Comparison of ENCODE assay signal across 8 cellular contexts in genomic region chr6:83853968-83854501, GRCh38. TPM values are rescaled to one million over a fixed set of nuclear protein-coding genes. Genes with fewer than 3 reads are reported as not detected.
DNase-seq lines count a peak whose midpoint lies in the region; ATAC-seq and TF ChIP-seq lines count a peak whose summit lies in the region.

No MANE protein-coding gene starts in this region.

- TF ChIP-seq EP300 in neural cell (conservative IDR thresholded peaks at IDR 0.05; ENCODE audit: poor library complexity, severe bottlenecking), result no peak

- peak overlapping the region; percentile 42 to 52 for H3K4me3 ChIP-seq in cardiac fibroblast (replicated peaks in 1 of 2; ENCODE audit: low read depth in 2 of 2, low read length in 2 of 2)
- peak overlapping the region; percentile 75 for H3K4me3 ChIP-seq in neural cell (ENCODE audit: low read length)

- no peak overlapping the region for H3K4me2 ChIP-seq in neural cell (ENCODE audit: low read length)

- ATAC-seq in HG03025 (IDR thresholded peaks at IDR 0.05; ENCODE audit: low FRiP score, unreplicated experiment) (no peak), GM21423 (IDR thresholded peaks at IDR 0.05; ENCODE audit: unreplicated experiment) (no peak)

- peaks cover 75% of the 10 kb centered on the region for H3K27me3 ChIP-seq in neural cell (ENCODE audit: insufficient read depth, low read depth, low read length)

- no peaks in the 10 kb centered on the region for H3K9me3 ChIP-seq in neural cell (ENCODE audit: low read length)

- intact Hi-C loops in posterior vena cava (cut with DNase I), result no loop called here

- peaks cover 0 to 6% (median 3%) of the 10 kb centered on the region in 3 donors for H3K9me3 Mint-ChIP-seq in IgD-negative memory B cell

- no peak for TF ChIP-seq RAD21 in neural cell (conservative IDR thresholded peaks at IDR 0.05)

- H3K9me2 ChIP-seq in neural cell (ENCODE audit: insufficient read depth, low read length), result no peaks in the 10 kb centered on the region

- H3K27me3 Mint-ChIP-seq in IgD-negative memory B cell, result peaks cover 43% of the 10 kb centered on the region

- H2AFZ ChIP-seq in neural cell (ENCODE audit: low read depth, low read length), result no peak overlapping the region

- peak overlapping the region; percentile 54 for H3K9ac ChIP-seq in neural cell (ENCODE audit: low read length)

- H3K4me1 Mint-ChIP-seq in IgD-negative memory B cell, result peaks cover 2 to 14% (median 9%) of the 10 kb centered on the region in 3 donors

- H3K36me3 ChIP-seq in neural cell (ENCODE audit: insufficient read depth, low read length), result no peaks in the 10 kb centered on the region

- DNase-seq in D341Med (ENCODE audit: low spot score) (peak; percentile 68), cardiac fibroblast (ENCODE audit: low read depth in 2 of 2) (no peak), posterior vena cava (ENCODE audit: low spot score) (no peak), NAMALWA (ENCODE audit: low spot score) (no peak)

- H4K20me1 ChIP-seq in neural cell (ENCODE audit: insufficient read depth), result no peaks in the 10 kb centered on the region

- H3K36me3 Mint-ChIP-seq in IgD-negative memory B cell, result no peaks in the 10 kb centered on the region

- no peak for TF ChIP-seq CTCF in cardiac fibroblast (IDR thresholded peaks at IDR 0.05; ENCODE audit: low read depth, low read length)
- no peak for TF ChIP-seq CTCF in neural cell (IDR thresholded peaks at IDR 0.05; ENCODE audit: poor library complexity, severe bottlenecking)

- H3K27ac ChIP-seq in neural cell (ENCODE audit: low read length), result no peak overlapping the region

- H3K4me3 Mint-ChIP-seq in IgD-negative memory B cell, result peak overlapping the region; percentile 31 to 89 (median 78)

- peaks cover 3% of the 10 kb centered on the region for H3F3A ChIP-seq in neural cell (ENCODE audit: insufficient read depth, low read length, poor library complexity, severe bottlenecking)

- H3K27ac Mint-ChIP-seq in IgD-negative memory B cell, result no peak overlapping the region

- H3K79me2 ChIP-seq in neural cell (replicated peaks; ENCODE audit: insufficient read depth, low read length), result no peaks in the 10 kb centered on the region

TF ChIP-seq in neural cell, 6 proteins besides CTCF, POLR2A, EP300 and RAD21:
- TF ChIP-seq SMC3 (conservative IDR thresholded peaks at IDR 0.05; ENCODE audit: poor library complexity) (no peak), REST (IDR thresholded peaks at IDR 0.05; ENCODE audit: borderline replicate concordance) (no peak), MXI1 (conservative IDR thresholded peaks at IDR 0.05; ENCODE audit: poor library complexity, severe bottlenecking) (no peak)

RNA-seq across cellular contexts. Expression of gene RIPPLY2, which starts 0.9 kb away (rescaled TPM):
- polyA plus RNA-seq in IgD-negative memory B cell (not detected), neural cell (3.5 and 5.0 TPM in 2 replicates)
- polyA minus RNA-seq in neural cell, result 0.73 and 2.4 TPM in 2 replicates
- not detected for total RNA-seq in posterior vena cava

RNA-seq across cellular contexts. Expression of gene CYB5R4, which starts 5.5 kb away (rescaled TPM):
- 68.5 TPM for polyA plus RNA-seq in IgD-negative memory B cell
- 13.5 and 18.0 TPM in 2 replicates for polyA plus RNA-seq in neural cell
- 13.3 and 14.1 TPM in 2 replicates for polyA minus RNA-seq in neural cell
- 10 to 100 TPM; 16.8 to 16.9 TPM for total RNA-seq in posterior vena cava
